Comparison of ENCODE assay signal across 24 cellular contexts in the genomic region with DNA sequence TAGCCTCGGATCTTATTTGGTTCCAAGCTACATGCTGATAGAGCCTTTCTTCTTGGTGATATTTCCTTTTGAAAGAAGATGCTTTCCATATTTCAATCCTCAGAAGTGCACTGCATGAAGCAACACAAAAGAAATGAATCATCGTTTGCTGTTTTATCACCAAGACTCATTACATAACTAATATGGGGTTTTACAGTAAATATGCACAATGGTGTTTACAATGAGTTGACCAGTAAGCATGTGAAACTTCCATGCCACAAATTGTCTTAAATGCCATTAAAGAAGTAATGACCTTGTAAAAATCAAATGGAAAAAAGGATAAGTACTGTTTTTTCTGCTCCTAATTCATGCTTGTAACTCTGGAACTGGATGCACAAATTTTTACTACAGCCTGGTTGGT.
"Had no signal": no experiment of that assay in that cellular context is flagged by ENCODE, and none has a peak within 500 bp of the region (broad histone marks: within the 10 kb centered on the region; RNA-seq: fewer than 3 reads in every experiment).

No MANE protein-coding gene starts in this region.

- H3K4me3 ChIP-seq: lower lobe of right lung, sigmoid colon had no signal

- H3K27ac Mint-ChIP-seq: activated B cell treated with CpG ODN at 0.5 μM for 24 hours; activated CD4-positive, alpha-beta memory T cell treated with anti-CD3 and anti-CD28 coated beads for 36 hours; activated naive CD4-positive, alpha-beta T cell treated with anti-CD3 and anti-CD28 coated beads, Interleukin-2, amount 50 U/mL, for 72 hours; activated T-helper 1 cell treated with anti-CD3 and anti-CD28 coated beads, Interleukin-12 subunit alpha, Interleukin-12 subunit beta, Interleukin-2, Interleukin-4 antibody, amounts not matched to agents 30 ng/mL and 10 ng/mL and 1 ng/mL, durations not matched to agents 14 hours and 24 hours and 36 hours; endodermal cell; nephron progenitor cell; T-helper 2 cell treated with Interferon-gamma antibody and Interleukin-4, amounts not matched to agents 5 μg/mL and 100 μg/mL, for 36 hours had no signal

- H3K9me3 ChIP-seq: lower lobe of right lung, sigmoid colon had no signal

- H3K27me3 ChIP-seq: sigmoid colon had no signal

- FAIRE-seq: colon, islet of Langerhans, TTC549 had no signal

- DNase-seq: activated B cell treated with CpG ODN at 0.5 μM for 24 hours; activated CD4-positive, alpha-beta memory T cell treated with anti-CD3 and anti-CD28 coated beads for 36 hours; activated CD4-positive, alpha-beta T cell treated with anti-CD3 and anti-CD28 coated beads for 4 hours; activated gamma-delta T cell treated with Interleukin-2 at 50 U/mL for 16 hours; activated T-cell treated with anti-CD3 and anti-CD28 coated beads for 4 hours; amniotic stem cell; central memory CD4-positive, alpha-beta T cell; endodermal cell; erythroblast; hippocampal formation; lower lobe of right lung; midbrain; nephron progenitor cell; nucleus accumbens; sigmoid colon; stimulated activated CD4-positive, alpha-beta T cell treated with anti-CD3 and anti-CD28 coated beads, Interleukin-1b, Interleukin-23, amount 100 ng/mL, for 48 hours; stimulated activated CD8-positive, alpha-beta memory T cell treated with anti-CD3 and anti-CD28 coated beads, Interleukin-4, amount 100 ng/mL, for 48 hours; stimulated activated naive CD4-positive, alpha-beta T cell had no signal

- H3K27ac ChIP-seq: lower lobe of right lung, sigmoid colon had no signal

- H3K4me1 Mint-ChIP-seq: activated B cell treated with CpG ODN at 0.5 μM for 24 hours, nephron progenitor cell had no signal

- H3K4me3 Mint-ChIP-seq: activated B cell treated with CpG ODN at 0.5 μM for 24 hours; activated CD4-positive, alpha-beta memory T cell treated with anti-CD3 and anti-CD28 coated beads for 36 hours; activated T-helper 1 cell treated with anti-CD3 and anti-CD28 coated beads, Interleukin-12 subunit alpha, Interleukin-12 subunit beta, Interleukin-2, Interleukin-4 antibody, amounts not matched to agents 30 ng/mL and 10 ng/mL and 1 ng/mL, durations not matched to agents 14 hours and 24 hours and 36 hours; endodermal cell; nephron progenitor cell; T-helper 2 cell treated with Interferon-gamma antibody and Interleukin-4, amounts not matched to agents 5 μg/mL and 100 μg/mL, for 36 hours had no signal

- H3K36me3 Mint-ChIP-seq: activated CD4-positive, alpha-beta memory T cell treated with anti-CD3 and anti-CD28 coated beads for 36 hours had no signal

- H3K4me1 ChIP-seq: lower lobe of right lung, sigmoid colon had no signal

- H3K9me3 Mint-ChIP-seq: activated B cell treated with CpG ODN at 0.5 μM for 24 hours had no signal

- H3K27me3 Mint-ChIP-seq: activated B cell treated with CpG ODN at 0.5 μM for 24 hours; activated CD4-positive, alpha-beta memory T cell treated with anti-CD3 and anti-CD28 coated beads for 36 hours had no signal

- H3K36me3 ChIP-seq: lower lobe of right lung, sigmoid colon had no signal

- ATAC-seq: activated naive CD4-positive, alpha-beta T cell treated with anti-CD3 and anti-CD28 coated beads, Interleukin-2, amount 50 U/mL, for 72 hours; lower lobe of right lung had no signal
